In genomic region chr1:203681739-203682138, GRCh38 we compare ENCODE assay signal across 13 cellular contexts. TPM values are rescaled to one million over a fixed set of nuclear protein-coding genes. Genes with fewer than 3 reads are reported as not detected.
DNase-seq lines count a peak whose midpoint lies in the region; ATAC-seq and TF ChIP-seq lines count a peak whose summit lies in the region.
"Had no signal": no experiment of that assay in that cellular context is flagged by ENCODE, and none has a peak within 500 bp of the region (broad histone marks: within the 10 kb centered on the region; RNA-seq: fewer than 3 reads in every experiment).

No MANE protein-coding gene starts in this region.

- H3K27me3 Mint-ChIP-seq in HFFc6 (ENCODE audit: insufficient read depth) = peaks cover 5% of the 10 kb centered on the region
- no peaks in the 10 kb centered on the region for H3K27me3 Mint-ChIP-seq in activated T-helper 2 cell treated with anti-CD3 and anti-CD28 coated beads, Interferon-gamma antibody, Interleukin-2, Interleukin-4, amounts not matched to agents 10 μg/mL and 5 μg/mL and 100 μg/mL, durations not matched to agents 14 hours and 24 hours and 36 hours (ENCODE audit: low read depth)
- H3K27me3 Mint-ChIP-seq in naive thymus-derived CD8-positive, alpha-beta T cell = no peaks in the 10 kb centered on the region

- H3K36me3 ChIP-seq in BLaER1 = peaks cover 81% of the 10 kb centered on the region

- H3K9ac ChIP-seq in BLaER1 = no peak overlapping the region

- H3K4me3 ChIP-seq in BLaER1 = no peak overlapping the region
- H3K4me3 ChIP-seq: hepatocyte had no signal

- peaks cover 47% of the 10 kb centered on the region for H3K4me1 Mint-ChIP-seq in HFFc6 (ENCODE audit: low read depth)
- H3K4me1 Mint-ChIP-seq in activated T-helper 2 cell treated with anti-CD3 and anti-CD28 coated beads, Interferon-gamma antibody, Interleukin-2, Interleukin-4, amounts not matched to agents 10 μg/mL and 5 μg/mL and 100 μg/mL, durations not matched to agents 14 hours and 24 hours and 36 hours (ENCODE audit: low read depth) = peaks cover 35% of the 10 kb centered on the region
- peaks cover 19 to 52% (median 38%) of the 10 kb centered on the region in 4 donors for H3K4me1 Mint-ChIP-seq in naive thymus-derived CD8-positive, alpha-beta T cell

- H3K27ac Mint-ChIP-seq in HFFc6 = peak overlapping the region; percentile 73; the same call in 1 of the 2 replicates
- peak overlapping the region; percentile 93 for H3K27ac Mint-ChIP-seq in activated T-helper 2 cell treated with anti-CD3 and anti-CD28 coated beads, Interferon-gamma antibody, Interleukin-2, Interleukin-4, amounts not matched to agents 10 μg/mL and 5 μg/mL and 100 μg/mL, durations not matched to agents 14 hours and 24 hours and 36 hours
- H3K27ac Mint-ChIP-seq in naive thymus-derived CD8-positive, alpha-beta T cell = peak overlapping the region; percentile 75 to 97 (median 89)

- H3K27me3 ChIP-seq in BLaER1 = no peaks in the 10 kb centered on the region
- H3K27me3 ChIP-seq: hepatocyte had no signal

- TF ChIP-seq CTCF in HFFc6 (IDR thresholded peaks at IDR 0.05) = no peak

- 0 out of 2 replicates have a peak overlapping the region, but pooled peaks have one; percentile 19 for H3K4me2 ChIP-seq in BLaER1
- H3K4me2 ChIP-seq: hepatocyte had no signal

- peaks cover 31% of the 10 kb centered on the region for H3K4me1 ChIP-seq in BLaER1

- H3K9me3 ChIP-seq in BLaER1 = no peaks in the 10 kb centered on the region

- intact Hi-C loops in activated T-helper 2 cell treated with anti-CD3 and anti-CD28 coated beads, Interferon-gamma antibody, Interleukin-2, Interleukin-4, amounts not matched to agents 10 μg/mL and 5 μg/mL and 100 μg/mL, durations not matched to agents 14 hours and 24 hours and 36 hours (cut with micrococcal nuclease) = loop anchor here (1.0 kb wide), 1 partner anchor 29 kb away; no protein-coding TSS in a partner anchor

- H3K27ac ChIP-seq in BLaER1 = no peak overlapping the region
- H3K27ac ChIP-seq: hepatocyte had no signal

- no peak overlapping the region for H3K4me3 Mint-ChIP-seq in HFFc6
- peak overlapping the region; percentile 10 for H3K4me3 Mint-ChIP-seq in activated T-helper 2 cell treated with anti-CD3 and anti-CD28 coated beads, Interferon-gamma antibody, Interleukin-2, Interleukin-4, amounts not matched to agents 10 μg/mL and 5 μg/mL and 100 μg/mL, durations not matched to agents 14 hours and 24 hours and 36 hours (ENCODE audit: low read depth)
- H3K4me3 Mint-ChIP-seq in naive thymus-derived CD8-positive, alpha-beta T cell = peak overlapping the region in 3 of 10 donors; percentile 7 to 22 (median 7)

- no peaks in the 10 kb centered on the region for H3K9me3 Mint-ChIP-seq in HFFc6
- H3K9me3 Mint-ChIP-seq in activated T-helper 2 cell treated with anti-CD3 and anti-CD28 coated beads, Interferon-gamma antibody, Interleukin-2, Interleukin-4, amounts not matched to agents 10 μg/mL and 5 μg/mL and 100 μg/mL, durations not matched to agents 14 hours and 24 hours and 36 hours = no peaks in the 10 kb centered on the region
- H3K9me3 Mint-ChIP-seq in naive thymus-derived CD8-positive, alpha-beta T cell = no peaks in the 10 kb centered on the region

- no peak for ATAC-seq in naive thymus-derived CD8-positive, alpha-beta T cell
- ATAC-seq in HG03460 (IDR thresholded peaks at IDR 0.05; ENCODE audit: unreplicated experiment) (no peak), GM18907 (IDR thresholded peaks at IDR 0.05; ENCODE audit: unreplicated experiment) (no peak)

- DNase-seq in HFFc6 (no peak), NCI-H2107 treated with DMSO at 0.1 percent for 48 hours (lab: John Stamatoyannopoulos, UW; ENCODE audit: unreplicated experiment) (no peak)
- no peak for DNase-seq in activated T-helper 2 cell treated with anti-CD3 and anti-CD28 coated beads, Interferon-gamma antibody, Interleukin-2, Interleukin-4, amounts not matched to agents 10 μg/mL and 5 μg/mL and 100 μg/mL, durations not matched to agents 14 hours and 24 hours and 36 hours (ENCODE audit: low spot score)
- no peak for DNase-seq in naive thymus-derived CD8-positive, alpha-beta T cell
- DNase-seq: GF-D8, mesendoderm, NCI-H187 treated with DMSO at 0.1 percent for 48 hours, NCI-H446 treated with DMSO at 0.1 percent for 48 hours, retina had no signal

- H3K36me3 Mint-ChIP-seq in HFFc6 (ENCODE audit: low read depth) = peaks cover 28% of the 10 kb centered on the region
- peaks cover 62% of the 10 kb centered on the region for H3K36me3 Mint-ChIP-seq in activated T-helper 2 cell treated with anti-CD3 and anti-CD28 coated beads, Interferon-gamma antibody, Interleukin-2, Interleukin-4, amounts not matched to agents 10 μg/mL and 5 μg/mL and 100 μg/mL, durations not matched to agents 14 hours and 24 hours and 36 hours (ENCODE audit: low read depth)
- peaks cover 0 to 28% (median 8%) of the 10 kb centered on the region in 3 donors for H3K36me3 Mint-ChIP-seq in naive thymus-derived CD8-positive, alpha-beta T cell

- H4K20me1 ChIP-seq in BLaER1 = peaks cover 9% of the 10 kb centered on the region; the same call in 1 of the 2 replicates

- POLR2A ChIA-PET in naive thymus-derived CD8-positive, alpha-beta T cell (lab: Charles Lee) = interaction anchor here (0.7 to 1.9 kb wide), 3 partner anchors 52 to 56 kb away, joined by 4 to 9 read pairs (median 5); no protein-coding TSS in a partner anchor

RNA-seq across cellular contexts. Expression of gene ATP2B4, which starts 55.1 kb away (rescaled TPM):
- 100 to 1,000 TPM; 199 to 243 (median 221) TPM for total RNA-seq in HFFc6 (2021; fragmentation: NEBNext Ultra II Directional; extraction: Animal tissue kit (Norgen Biotek cat#: 25700))
- 50.3 and 50.8 TPM in 2 replicates for total RNA-seq in activated T-helper 2 cell treated with anti-CD3 and anti-CD28 coated beads, Interferon-gamma antibody, Interleukin-2, Interleukin-4, amounts not matched to agents 10 μg/mL and 5 μg/mL and 100 μg/mL, durations not matched to agents 14 hours and 24 hours and 36 hours
- 10 to 100 TPM; 46.8 to 49.5 TPM for total RNA-seq in naive thymus-derived CD8-positive, alpha-beta T cell
- polyA plus RNA-seq in naive thymus-derived CD8-positive, alpha-beta T cell = 10 to 100 TPM in 1 of 3 donors, 1 to 10 TPM in 2; 4.3 to 17.4 (median 5.3) TPM
